26 cellular contexts compared by ENCODE assay signal in the genomic region with DNA sequence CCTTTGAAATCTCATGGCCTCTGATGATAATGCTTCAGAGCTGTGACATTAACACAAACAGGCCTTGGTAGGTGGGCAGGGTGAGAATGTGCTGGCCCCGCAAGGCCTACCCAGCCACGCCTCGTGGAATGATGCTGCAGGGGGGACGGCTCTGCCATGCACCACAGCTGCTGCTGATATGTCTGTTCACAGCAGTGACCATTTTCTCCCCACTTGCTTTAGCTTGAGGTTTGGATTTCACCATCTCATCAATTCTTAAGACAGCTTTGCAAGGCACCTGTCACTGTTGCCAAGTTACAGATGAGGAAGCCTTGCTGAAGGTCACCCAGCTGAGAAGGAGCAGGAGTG.
"Had no signal": no experiment of that assay in that cellular context is flagged by ENCODE, and none has a peak within 500 bp of the region (broad histone marks: within the 10 kb centered on the region; RNA-seq: fewer than 3 reads in every experiment).

No MANE protein-coding gene starts in this region.

- H3K4me1 ChIP-seq: breast epithelium, pancreas, psoas muscle, stomach, tibial nerve, uterus had no signal

- H3K36me3 ChIP-seq: breast epithelium, gastroesophageal sphincter, neutrophil, pancreas, right atrium auricular region, stomach, suprapubic skin, tibial nerve, uterus had no signal

- H3K27ac ChIP-seq: breast epithelium, epithelial cell of prostate, gastroesophageal sphincter, neutrophil, pancreas, psoas muscle, stomach, suprapubic skin, tibial nerve, uterus, VCaP had no signal

- H3K9me3 ChIP-seq: breast epithelium, gastroesophageal sphincter, neutrophil, pancreas, psoas muscle, right atrium auricular region, stomach, suprapubic skin, tibial nerve, uterus had no signal

- ATAC-seq: gastroesophageal sphincter; naive thymus-derived CD8-positive, alpha-beta T cell; pancreas; stimulated activated memory B cell treated with anti-CD40 and anti-IgM and Interleukin-4, amounts not matched to agents 10 μg/mL and 1 μg/mL and 100 μg/mL, for 72 hours had no signal

- DNase-seq: activated CD4-positive, alpha-beta T cell treated with anti-CD3 and anti-CD28 coated beads, Interleukin-2, amount 10 ng/mL, durations not matched to agents 7 days and 5 days; activated CD4-positive, CD25-positive, alpha-beta regulatory T cell treated with anti-CD3 and anti-CD28 coated beads, Interleukin-2, amount 50 U/mL, for 72 hours; activated CD8-positive, alpha-beta memory T cell treated with anti-CD3 and anti-CD28 coated beads, Interleukin-2, amount 50 U/mL, for 48 hours; activated effector memory CD4-positive, alpha-beta T cell treated with Interleukin-2 at 50 U/mL for 16 hours; activated naive CD4-positive, alpha-beta T cell treated with anti-CD3 and anti-CD28 coated beads for 36 hours; activated T-cell treated with anti-CD3 and anti-CD28 coated beads, Interleukin-2, amount 50 U/mL, for 48 hours; amniotic stem cell; cerebellar nuclear complex; cortex of kidney; hypothalamus; small intestine; stimulated activated CD4-positive, alpha-beta T cell treated with anti-CD3 and anti-CD28 coated beads, Interleukin-15, amount 100 ng/mL, for 24 hours; stomach had no signal

- H3K27me3 ChIP-seq: breast epithelium, gastroesophageal sphincter, neutrophil, pancreas, right atrium auricular region, suprapubic skin, tibial nerve, uterus had no signal

- H3K4me3 ChIP-seq: breast epithelium, gastroesophageal sphincter, pancreas, psoas muscle, right atrium auricular region, stomach, suprapubic skin, tibial nerve, uterus had no signal
